ENCODE assay signal across 2 cellular contexts in genomic region chr1:179976970-179977651, GRCh38.
TF ChIP-seq lines count a peak whose summit lies in the region.

No MANE protein-coding gene starts in this region.

TF ChIP-seq in GM23338, 12 proteins besides CTCF, POLR2A, EP300 and RAD21:
- TF ChIP-seq STAT1 (IDR thresholded peaks at IDR 0.05; ENCODE audit: unreplicated experiment): no peak
- no peak for TF ChIP-seq JUNB (IDR thresholded peaks at IDR 0.05; ENCODE audit: unreplicated experiment)
- TF ChIP-seq CREB1 (CRISPR knock-in tag; IDR thresholded peaks at IDR 0.05; ENCODE audit: low read depth): no peak
- no peak for TF ChIP-seq NANOG (IDR thresholded peaks at IDR 0.05; ENCODE audit: borderline replicate concordance)
- TF ChIP-seq POLR2AphosphoS5 (IDR thresholded peaks at IDR 0.05; ENCODE audit: low read depth): no peak
- TF ChIP-seq ZNF114 (CRISPR knock-in tag; IDR thresholded peaks at IDR 0.05): no peak
- TF ChIP-seq REST (IDR thresholded peaks at IDR 0.05; ENCODE audit: unreplicated experiment): no peak

TF ChIP-seq in GM12878, 131 proteins besides CTCF, POLR2A, EP300 and RAD21 (continued from another document):
- TF ChIP-seq HCFC1 (IDR thresholded peaks at IDR 0.05; ENCODE audit: low read length) (no peak), PML (IDR thresholded peaks at IDR 0.05; ENCODE audit: low read length) (no peak), IRF3 (IDR thresholded peaks at IDR 0.05) (no peak)
